Comparison of ENCODE assay signal across 24 cellular contexts in the genomic region with DNA sequence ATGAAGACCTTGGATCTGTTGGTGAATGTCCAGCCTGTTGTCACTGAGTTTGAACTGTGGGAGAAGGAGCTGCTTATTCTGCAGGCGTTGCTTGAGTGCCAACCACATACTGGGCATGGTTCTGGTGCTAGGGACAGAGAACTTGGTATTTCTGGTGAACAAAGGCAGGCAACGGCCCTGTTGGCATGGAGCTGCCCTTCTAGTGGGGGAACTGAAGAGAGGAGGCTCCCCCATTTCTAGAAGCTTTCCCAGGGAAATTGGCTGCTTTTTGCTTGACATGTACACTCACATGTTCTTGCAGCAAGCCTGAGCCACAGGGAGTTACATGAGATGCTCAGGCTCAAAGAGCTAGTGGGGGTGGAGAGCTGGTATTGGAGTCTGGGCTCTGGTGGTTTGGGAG. TPM values are rescaled to one million over a fixed set of nuclear protein-coding genes. Genes with fewer than 3 reads are reported as not detected.
DNase-seq lines count a peak whose midpoint lies in the region; ATAC-seq and TF ChIP-seq lines count a peak whose summit lies in the region.
"Had no signal": no experiment of that assay in that cellular context is flagged by ENCODE, and none has a peak within 500 bp of the region (broad histone marks: within the 10 kb centered on the region; RNA-seq: fewer than 3 reads in every experiment).

No MANE protein-coding gene starts in this region.

- WGBS in IMR-90 (ENCODE audit: extremely low coverage in 2 of 2, insufficient read length in 1 of 2), 2 experiments: no CpG with 5 or more reads among the region's 2 CpGs

- H3K27ac ChIP-seq in IMR-90 (ENCODE audit: insufficient read depth, low read length): no peak overlapping the region
- H3K27ac ChIP-seq: GM23248 had no signal

- no peak overlapping the region for H4K5ac ChIP-seq in IMR-90 (ENCODE audit: low read depth, low read length)

- no peak overlapping the region for H3K4me3 ChIP-seq in IMR-90 (ENCODE audit: insufficient read depth, low read depth, low read length)
- H3K4me3 ChIP-seq: BLaER1 treated with 17β-estradiol and CSF1 and Interleukin-3, amounts not matched to agents 10 nM and 100 nM; GM23248; HAP-1 had no signal

- H3K4ac ChIP-seq in IMR-90 (ENCODE audit: low read depth, low read length): no peak overlapping the region

- no peak overlapping the region for H4K91ac ChIP-seq in IMR-90 (ENCODE audit: insufficient read depth, low read depth, low read length)

- peaks cover 5% of the 10 kb centered on the region for H3K27me3 Mint-ChIP-seq in activated CD8-positive, alpha-beta memory T cell treated with anti-CD3 and anti-CD28 coated beads, Interleukin-2, amount 10 ng/mL, durations not matched to agents 7 days and 5 days
- H3K27me3 Mint-ChIP-seq in activated T-helper 2 cell treated with anti-CD3 and anti-CD28 coated beads, Interferon-gamma antibody, Interleukin-2, Interleukin-4, amounts not matched to agents 10 μg/mL and 5 μg/mL and 100 μg/mL, durations not matched to agents 14 hours and 24 hours and 36 hours (ENCODE audit: low read depth): no peaks in the 10 kb centered on the region
- no peaks in the 10 kb centered on the region for H3K27me3 Mint-ChIP-seq in natural killer cell treated with Interleukin-12 subunit alpha and Interleukin-12 subunit beta and Interleukin-15 and Interleukin-18, amount 100 ng/mL, for 72 hours

- H3K9ac ChIP-seq in IMR-90 (ENCODE audit: low read depth, low read length): no peak overlapping the region
- H3K9ac ChIP-seq: BLaER1 treated with 17β-estradiol and CSF1 and Interleukin-3, amounts not matched to agents 10 nM and 100 nM; GM23248 had no signal

- H4K20me1 ChIP-seq in IMR-90 (ENCODE audit: insufficient read depth, low read length): no peaks in the 10 kb centered on the region
- H4K20me1 ChIP-seq: BLaER1 treated with 17β-estradiol and CSF1 and Interleukin-3, amounts not matched to agents 10 nM and 100 nM had no signal

- DNase-seq in activated CD8-positive, alpha-beta memory T cell treated with anti-CD3 and anti-CD28 coated beads, Interleukin-2, amount 10 ng/mL, durations not matched to agents 7 days and 5 days: no peak
- no peak for DNase-seq in activated CD8-positive, alpha-beta memory T cell treated with anti-CD3 and anti-CD28 coated beads for 24 hours
- DNase-seq in IMR-90: no peak
- no peak for DNase-seq in activated T-helper 2 cell treated with anti-CD3 and anti-CD28 coated beads, Interferon-gamma antibody, Interleukin-2, Interleukin-4, amounts not matched to agents 10 μg/mL and 5 μg/mL and 100 μg/mL, durations not matched to agents 14 hours and 24 hours and 36 hours (ENCODE audit: low spot score)
- DNase-seq in natural killer cell treated with Interleukin-12 subunit alpha and Interleukin-12 subunit beta and Interleukin-15 and Interleukin-18, amount 100 ng/mL, for 72 hours (ENCODE audit: low spot score): no peak
- DNase-seq in left colon: no peak
- DNase-seq in NCI-H1436 (lab: John Stamatoyannopoulos, UW): no peak
- DNase-seq: Caco-2; CD4-positive, alpha-beta memory T cell; DMS 273 treated with DMSO at 0.1 percent for 48 hours; DMS79 treated with DMSO at 0.1 percent for 48 hours; GM23248; KG1; MV-4-11; NCI-H1105 treated with DMSO at 0.1 percent for 48 hours; NCI-H1694; NCI-H2081 treated with DMSO at 0.1 percent for 48 hours; NCI-H2171 treated with DMSO at 0.1 percent for 48 hours; NCI-H524 treated with DMSO at 0.1 percent for 48 hours; NCI-H82; SIG-M5 had no signal

- H3K36me3 ChIP-seq in IMR-90 (ENCODE audit: control insufficient read depth, insufficient read depth, low read length): no peaks in the 10 kb centered on the region
- H3K36me3 ChIP-seq: HAP-1 had no signal

- H3K9me3 ChIP-seq in IMR-90 (ENCODE audit: control insufficient read depth, insufficient read depth, low read length): no peaks in the 10 kb centered on the region
- H3K9me3 ChIP-seq: Caco-2, HAP-1 had no signal

- POLR2A ChIA-PET in IMR-90 (lab: Charles Lee; ENCODE audit: unreplicated experiment): interaction anchor here (0.7 kb wide), 1 partner anchor 266 kb away, joined by 6 read pairs; no protein-coding TSS in a partner anchor

- H2BK15ac ChIP-seq in IMR-90 (ENCODE audit: low read depth, low read length): no peak overlapping the region

- H3K27me3 ChIP-seq in IMR-90 (ENCODE audit: control insufficient read depth, insufficient read depth, low read length): peaks cover 40% of the 10 kb centered on the region
- H3K27me3 ChIP-seq: BLaER1 treated with 17β-estradiol and CSF1 and Interleukin-3, amounts not matched to agents 10 nM and 100 nM had no signal

- H3K14ac ChIP-seq in IMR-90 (replicated peaks; ENCODE audit: low read depth, low read length): no peak overlapping the region

- H3K9me1 ChIP-seq in IMR-90 (ENCODE audit: insufficient read depth, low read length): no peaks in the 10 kb centered on the region

- H3K4me3 Mint-ChIP-seq in activated CD8-positive, alpha-beta memory T cell treated with anti-CD3 and anti-CD28 coated beads, Interleukin-2, amount 10 ng/mL, durations not matched to agents 7 days and 5 days: no peak overlapping the region
- H3K4me3 Mint-ChIP-seq in activated T-helper 2 cell treated with anti-CD3 and anti-CD28 coated beads, Interferon-gamma antibody, Interleukin-2, Interleukin-4, amounts not matched to agents 10 μg/mL and 5 μg/mL and 100 μg/mL, durations not matched to agents 14 hours and 24 hours and 36 hours (ENCODE audit: low read depth): no peak overlapping the region
- H3K4me3 Mint-ChIP-seq in natural killer cell treated with Interleukin-12 subunit alpha and Interleukin-12 subunit beta and Interleukin-15 and Interleukin-18, amount 100 ng/mL, for 72 hours: no peak overlapping the region
- H3K4me3 Mint-ChIP-seq: CD4-positive, alpha-beta memory T cell had no signal

- no peak overlapping the region for H2AK9ac ChIP-seq in IMR-90 (replicated peaks; ENCODE audit: low read depth, low read length, poor library complexity)

- intact Hi-C loops in IMR-90 (cut with micrococcal nuclease) (no loop called here), left colon (cut with DNase I, micrococcal nuclease) (no loop called here)
- intact Hi-C loops in activated T-helper 2 cell treated with anti-CD3 and anti-CD28 coated beads, Interferon-gamma antibody, Interleukin-2, Interleukin-4, amounts not matched to agents 10 μg/mL and 5 μg/mL and 100 μg/mL, durations not matched to agents 14 hours and 24 hours and 36 hours (cut with micrococcal nuclease): no loop called here

- H3K4me2 ChIP-seq in IMR-90 (ENCODE audit: low read depth, low read length): no peak overlapping the region

- peaks cover 44% of the 10 kb centered on the region for H3K36me3 Mint-ChIP-seq in activated CD8-positive, alpha-beta memory T cell treated with anti-CD3 and anti-CD28 coated beads, Interleukin-2, amount 10 ng/mL, durations not matched to agents 7 days and 5 days
- H3K36me3 Mint-ChIP-seq in activated T-helper 2 cell treated with anti-CD3 and anti-CD28 coated beads, Interferon-gamma antibody, Interleukin-2, Interleukin-4, amounts not matched to agents 10 μg/mL and 5 μg/mL and 100 μg/mL, durations not matched to agents 14 hours and 24 hours and 36 hours (ENCODE audit: low read depth): peaks cover 23% of the 10 kb centered on the region
- H3K36me3 Mint-ChIP-seq in natural killer cell treated with Interleukin-12 subunit alpha and Interleukin-12 subunit beta and Interleukin-15 and Interleukin-18, amount 100 ng/mL, for 72 hours: peaks cover 11% of the 10 kb centered on the region
- H3K36me3 Mint-ChIP-seq: CD4-positive, alpha-beta memory T cell had no signal

- ATAC-seq in activated CD8-positive, alpha-beta memory T cell treated with anti-CD3 and anti-CD28 coated beads, Interleukin-2, amount 10 ng/mL, durations not matched to agents 7 days and 5 days: no peak
- ATAC-seq in IMR-90 (ENCODE audit: low read depth) (no peak), left colon (no peak)
- ATAC-seq in natural killer cell treated with Interleukin-12 subunit alpha and Interleukin-12 subunit beta and Interleukin-15 and Interleukin-18, amount 100 ng/mL, for 72 hours: no peak
- ATAC-seq: Panc1 had no signal

- H3K56ac ChIP-seq in IMR-90 (ENCODE audit: extremely low read depth, insufficient read depth, low read length): no peak overlapping the region

- in situ Hi-C loops in IMR-90 (cut with MboI; ENCODE audit: low sequenced_read_pairs): no loop called here

- no peaks in the 10 kb centered on the region for H3K79me1 ChIP-seq in IMR-90 (ENCODE audit: low read depth in 1 of 2, low read length in 2 of 2)

- no peak overlapping the region for H2BK120ac ChIP-seq in IMR-90 (ENCODE audit: low read depth, low read length)

- no peaks in the 10 kb centered on the region for H3K9me3 Mint-ChIP-seq in activated CD8-positive, alpha-beta memory T cell treated with anti-CD3 and anti-CD28 coated beads, Interleukin-2, amount 10 ng/mL, durations not matched to agents 7 days and 5 days (ENCODE audit: low read depth)
- peaks cover 1% of the 10 kb centered on the region for H3K9me3 Mint-ChIP-seq in activated T-helper 2 cell treated with anti-CD3 and anti-CD28 coated beads, Interferon-gamma antibody, Interleukin-2, Interleukin-4, amounts not matched to agents 10 μg/mL and 5 μg/mL and 100 μg/mL, durations not matched to agents 14 hours and 24 hours and 36 hours
- peaks cover 7% of the 10 kb centered on the region for H3K9me3 Mint-ChIP-seq in natural killer cell treated with Interleukin-12 subunit alpha and Interleukin-12 subunit beta and Interleukin-15 and Interleukin-18, amount 100 ng/mL, for 72 hours

- peaks cover 80% of the 10 kb centered on the region for H3K4me1 Mint-ChIP-seq in activated CD8-positive, alpha-beta memory T cell treated with anti-CD3 and anti-CD28 coated beads, Interleukin-2, amount 10 ng/mL, durations not matched to agents 7 days and 5 days
- H3K4me1 Mint-ChIP-seq in activated T-helper 2 cell treated with anti-CD3 and anti-CD28 coated beads, Interferon-gamma antibody, Interleukin-2, Interleukin-4, amounts not matched to agents 10 μg/mL and 5 μg/mL and 100 μg/mL, durations not matched to agents 14 hours and 24 hours and 36 hours (ENCODE audit: low read depth): peaks cover 82% of the 10 kb centered on the region
- H3K4me1 Mint-ChIP-seq in natural killer cell treated with Interleukin-12 subunit alpha and Interleukin-12 subunit beta and Interleukin-15 and Interleukin-18, amount 100 ng/mL, for 72 hours (ENCODE audit: low read depth in 2 of 2): peaks cover 67 to 75% of the 10 kb centered on the region in 2 donors

- CTCF ChIA-PET in activated CD8-positive, alpha-beta memory T cell treated with anti-CD3 and anti-CD28 coated beads, Interleukin-2, amount 10 ng/mL, durations not matched to agents 7 days and 5 days (lab: Charles Lee): interaction anchor here (1.3 to 10.1 kb wide), 2 partner anchors 9 to 13 kb away, joined by 7 to 146 read pairs; a partner anchor contains a TSS
- CTCF ChIA-PET in IMR-90 (lab: Yijun Ruan, JAX): interaction anchor here (0.6 kb wide), 1 partner anchor 14 kb away, joined by 3 read pairs; no protein-coding TSS in a partner anchor

- H2BK5ac ChIP-seq in IMR-90 (ENCODE audit: low read depth, low read length, poor library complexity, severe bottlenecking): no peak overlapping the region

- no peak overlapping the region for H3K18ac ChIP-seq in IMR-90 (ENCODE audit: low read depth, low read length)

- TF ChIP-seq POLR2A in IMR-90 (IDR thresholded peaks at IDR 0.05; ENCODE audit: low read depth, low read length): no peak

- H4K8ac ChIP-seq in IMR-90 (ENCODE audit: low read depth in 2 of 2, low read length in 2 of 2): no peak overlapping the region

- dilution Hi-C loops in IMR-90 (cut with HindIII; ENCODE audit: low sequenced_read_pairs, unreplicated experiment): no loop called here

- H2BK20ac ChIP-seq in IMR-90 (ENCODE audit: low read depth, low read length): no peak overlapping the region

- TF ChIP-seq RAD21 in IMR-90 (IDR thresholded peaks at IDR 0.05; ENCODE audit: low read length): no peak

- no TSS peak for BruUV-seq in IMR-90 (replicated peaks; lab: Mats Ljungman, UMichigan)

- no peak overlapping the region for H3K23ac ChIP-seq in IMR-90 (ENCODE audit: low read depth, low read length)

- H2AK5ac ChIP-seq in IMR-90 (ENCODE audit: low read depth, low read length): no peak overlapping the region

- TF ChIP-seq CTCF in IMR-90 (conservative IDR thresholded peaks at IDR 0.05; ENCODE audit: low read depth, low read length): no peak

- no peaks in the 10 kb centered on the region for H3K4me1 ChIP-seq in IMR-90 (ENCODE audit: control insufficient read depth, insufficient read depth, low read length)
- H3K4me1 ChIP-seq: Caco-2, HAP-1 had no signal

- H2AFZ ChIP-seq in IMR-90 (replicated peaks; ENCODE audit: low read length, poor library complexity): peak overlapping the region; percentile 9
- H2AFZ ChIP-seq: GM23248 had no signal

- H3K27ac Mint-ChIP-seq in activated CD8-positive, alpha-beta memory T cell treated with anti-CD3 and anti-CD28 coated beads, Interleukin-2, amount 10 ng/mL, durations not matched to agents 7 days and 5 days: peak overlapping the region; percentile 61
- H3K27ac Mint-ChIP-seq in activated T-helper 2 cell treated with anti-CD3 and anti-CD28 coated beads, Interferon-gamma antibody, Interleukin-2, Interleukin-4, amounts not matched to agents 10 μg/mL and 5 μg/mL and 100 μg/mL, durations not matched to agents 14 hours and 24 hours and 36 hours: peak overlapping the region; percentile 42
- H3K27ac Mint-ChIP-seq in natural killer cell treated with Interleukin-12 subunit alpha and Interleukin-12 subunit beta and Interleukin-15 and Interleukin-18, amount 100 ng/mL, for 72 hours: peak overlapping the region; percentile 55 to 60

RNA-seq across cellular contexts. Expression of a gene that starts 8.9 kb away (rescaled TPM):
- 100 to 1,000 TPM; 151 to 179 TPM for total RNA-seq in activated CD8-positive, alpha-beta memory T cell treated with anti-CD3 and anti-CD28 coated beads, Interleukin-2, amount 10 ng/mL, durations not matched to agents 7 days and 5 days
- total RNA-seq in IMR-90 (2012; rRNA removed) (not detected in 2 replicates), left colon (1 to 10 TPM; 1.1 to 5.7 TPM)
- polyA plus RNA-seq in IMR-90 (2012; rRNA removed): not detected in 2 replicates
- polyA plus RNA-seq in IMR-90 (2012; cell fraction: cytosol; rRNA removed): not detected in 2 replicates
- polyA plus RNA-seq in IMR-90 (2012; cell fraction: nucleus; rRNA removed; ENCODE audit: low replicate concordance): not detected in 2 replicates
- total RNA-seq in activated T-helper 2 cell treated with anti-CD3 and anti-CD28 coated beads, Interferon-gamma antibody, Interleukin-2, Interleukin-4, amounts not matched to agents 10 μg/mL and 5 μg/mL and 100 μg/mL, durations not matched to agents 14 hours and 24 hours and 36 hours: 75.3 and 87.1 TPM in 2 replicates
- total RNA-seq in natural killer cell treated with Interleukin-12 subunit alpha and Interleukin-12 subunit beta and Interleukin-15 and Interleukin-18, amount 100 ng/mL, for 72 hours: 100 to 1,000 TPM in 1 of 2 donors, 10 to 100 TPM in 1; 94.7 to 179 TPM
- total RNA-seq: Caco-2, GM23248 had no signal
- polyA plus RNA-seq: GM23248 had no signal

Comparison
In these comparisons a context has a peak if more than half of its experiments do, and no peak if none do; other contexts are left out.
1. RNA of a gene that starts 8.9 kb away (total RNA-seq): 151 to 179 TPM in activated CD8-positive, alpha-beta memory T cell treated with anti-CD3 and anti-CD28 coated beads, Interleukin-2, amount 10 ng/mL, durations not matched to agents 7 days and 5 days, 94.7 to 179 TPM in natural killer cell treated with Interleukin-12 subunit alpha and Interleukin-12 subunit beta and Interleukin-15 and Interleukin-18, amount 100 ng/mL, for 72 hours and 75.3 to 87.1 TPM in activated T-helper 2 cell treated with anti-CD3 and anti-CD28 coated beads, Interferon-gamma antibody, Interleukin-2, Interleukin-4, amounts not matched to agents 10 μg/mL and 5 μg/mL and 100 μg/mL, durations not matched to agents 14 hours and 24 hours and 36 hours; 1.1 to 5.7 TPM in left colon and not detected in IMR-90; every median in the first group is over 10 times any median in the second.
2. Peak in every context shown above with its lines, with median percentiles within 50 percentile points of each other: H3K27ac Mint-ChIP-seq.